8 cellular contexts compared by ENCODE assay signal in genomic region chr1:10943991-10944730, GRCh38.
A peak's percentile ranks its signal among the peaks of the same experiment; 100 is the strongest.
DNase-seq lines count a peak whose midpoint lies in the region; ATAC-seq, FAIRE-seq and TF ChIP-seq lines count a peak whose summit lies in the region.

No MANE protein-coding gene starts in this region.

- intact Hi-C loops in kidney (cut with DNase I) (no loop called here), upper lobe of right lung (cut with DNase I) (no loop called here)

- H3K9me3 ChIP-seq in kidney (ENCODE audit: control insufficient read depth in 1 of 2, low read length in 2 of 2): no peaks in the 10 kb centered on the region
- no peaks in the 10 kb centered on the region for H3K9me3 ChIP-seq in upper lobe of right lung

- ATAC-seq in upper lobe of right lung (peak; percentile 10), omental fat pad (ENCODE audit: low FRiP score) (no peak)

- peak overlapping the region in 1 of 2 donors; percentile 34 for H3K9ac ChIP-seq in kidney (ENCODE audit: low read length in 2 of 2)

- H3K27ac ChIP-seq in kidney (ENCODE audit: low read depth in 2 of 2, low read length in 2 of 2): no peak overlapping the region
- no peak overlapping the region for H3K27ac ChIP-seq in upper lobe of right lung

- H3K36me3 ChIP-seq in kidney (ENCODE audit: control insufficient read depth in 1 of 2, insufficient read depth in 2 of 2, low read length in 2 of 2) (no peaks in the 10 kb centered on the region), upper lobe of right lung (no peaks in the 10 kb centered on the region)

- DNase-seq in NCI-H82 (lab: John Stamatoyannopoulos, UW) (peak; percentile 64), NCI-H82 treated with DMSO at 0.1 percent for 48 hours (lab: John Stamatoyannopoulos, UW; ENCODE audit: unreplicated experiment) (no peak), SW480 (ENCODE audit: low spot score) (peak; percentile 21), kidney (no peak), upper lobe of right lung (no peak), GM13976 (ENCODE audit: low spot score) (no peak), GM19239 (ENCODE audit: insufficient read length, low spot score) (no peak), omental fat pad (ENCODE audit: low spot score) (no peak)

- H3K4me3 ChIP-seq in kidney (ENCODE audit: low read length in 2 of 2): peak overlapping the region; percentile 28 to 61
- peak overlapping the region; percentile 39 for H3K4me3 ChIP-seq in upper lobe of right lung

- TF ChIP-seq CTCF in kidney (IDR thresholded peaks at IDR 0.05; ENCODE audit: borderline replicate concordance, extremely low read depth, insufficient read depth): no peak
- TF ChIP-seq CTCF in upper lobe of right lung (IDR thresholded peaks at IDR 0.05): no peak
- no peak for TF ChIP-seq CTCF in GM13976 (IDR thresholded peaks at IDR 0.05; ENCODE audit: borderline replicate concordance, control extremely low read depth, extremely low read depth, insufficient read depth, missing control alignments)
- no peak for TF ChIP-seq CTCF in omental fat pad (IDR thresholded peaks at IDR 0.05)

- H3K27me3 ChIP-seq in upper lobe of right lung: no peaks in the 10 kb centered on the region

- H3K4me1 ChIP-seq in kidney (ENCODE audit: control insufficient read depth in 1 of 2, insufficient read depth in 1 of 2, low read depth in 1 of 2, low read length in 2 of 2): peaks cover 0 to 11% of the 10 kb centered on the region in 2 donors
- peaks cover 17% of the 10 kb centered on the region for H3K4me1 ChIP-seq in upper lobe of right lung

- no peak for FAIRE-seq in kidney (lab: Jason Lieb, UNC)
- no peak for FAIRE-seq in GM19239 (lab: Jason Lieb, UNC)

- in situ Hi-C loops in GM13976 (cut with MboI; ENCODE audit: low sequenced_read_pairs, unreplicated experiment): loop anchor here (25.0 kb wide), 1 partner anchor 432 kb away; no protein-coding TSS in a partner anchor

Comparison
In these comparisons a context has a peak if more than half of its experiments do, and no peak if none do; other contexts are left out.
1. DNase-seq: peak in NCI-H82 (single experiment) and SW480 (single experiment); none in NCI-H82 treated with DMSO at 0.1 percent for 48 hours (single experiment), kidney (single experiment), upper lobe of right lung (single experiment), GM13976 (single experiment), GM19239 (single experiment) and omental fat pad (single experiment).